2 cellular contexts compared by ENCODE assay signal in genomic region chr9:128163523-128164331, GRCh38.
TF ChIP-seq lines count a peak whose summit lies in the region.

No MANE protein-coding gene starts in this region.

TF ChIP-seq in HepG2, 621 proteins besides CTCF, POLR2A, EP300 and RAD21:
- TF ChIP-seq ZNF775 (CRISPR knock-in tag; IDR thresholded peaks at IDR 0.05; ENCODE audit: borderline replicate concordance) (no peak), ZSCAN25 (CRISPR knock-in tag; IDR thresholded peaks at IDR 0.05) (no peak), AGO1 (IDR thresholded peaks at IDR 0.05; ENCODE audit: low read depth, low read length, poor library complexity, severe bottlenecking) (no peak), ZNF136 (CRISPR knock-in tag; IDR thresholded peaks at IDR 0.05; ENCODE audit: low read depth) (no peak), ZNF768 (CRISPR knock-in tag; IDR thresholded peaks at IDR 0.05) (peak; percentile 89), AGO2 (optimal IDR thresholded peaks at IDR 0.05; ENCODE audit: low read depth, low read length) (peak; percentile 74), ZBTB34 (CRISPR knock-in tag; IDR thresholded peaks at IDR 0.05) (no peak), ZNF350 (CRISPR knock-in tag; IDR thresholded peaks at IDR 0.05; ENCODE audit: borderline replicate concordance, low read depth) (no peak)

TF ChIP-seq in SK-N-SH, 30 proteins besides CTCF, POLR2A, EP300 and RAD21:
- TF ChIP-seq IRF3 (IDR thresholded peaks at IDR 0.05; ENCODE audit: low read depth, low read length): no peak
- TF ChIP-seq ZBTB33 (IDR thresholded peaks at IDR 0.05; ENCODE audit: borderline replicate concordance, low read depth): no peak
- TF ChIP-seq RFX5 (IDR thresholded peaks at IDR 0.05; ENCODE audit: low read length): no peak
- TF ChIP-seq RXRA (IDR thresholded peaks at IDR 0.05; ENCODE audit: borderline replicate concordance, low read depth): no peak
- no peak for TF ChIP-seq MXI1 (IDR thresholded peaks at IDR 0.05; ENCODE audit: low read depth, low read length)
- no peak for TF ChIP-seq NFIC (IDR thresholded peaks at IDR 0.05; ENCODE audit: borderline replicate concordance)
- TF ChIP-seq YY1 (IDR thresholded peaks at IDR 0.05; ENCODE audit: low read depth): no peak
- no peak for TF ChIP-seq GABPA (IDR thresholded peaks at IDR 0.05; ENCODE audit: low read depth)
- no peak for TF ChIP-seq USF1 (IDR thresholded peaks at IDR 0.05; ENCODE audit: borderline replicate concordance, low read depth)
- no peak for TF ChIP-seq JUND (IDR thresholded peaks at IDR 0.05)
- TF ChIP-seq GATA2 (CRISPR knock-in tag; IDR thresholded peaks at IDR 0.05): no peak
- TF ChIP-seq CHD2 (IDR thresholded peaks at IDR 0.05; ENCODE audit: low read length, partially characterized antibody): no peak
- TF ChIP-seq FOXJ3 (CRISPR knock-in tag; IDR thresholded peaks at IDR 0.05): no peak
- TF ChIP-seq TEAD4 (IDR thresholded peaks at IDR 0.05; ENCODE audit: borderline replicate concordance, insufficient read depth): no peak
